Comparison of ENCODE assay signal across 15 cellular contexts in genomic region chr21:31346256-31346821, GRCh38.
"Had no signal": no experiment of that assay in that cellular context is flagged by ENCODE, and none has a peak within 500 bp of the region (broad histone marks: within the 10 kb centered on the region; RNA-seq: fewer than 3 reads in every experiment).

No MANE protein-coding gene starts in this region.

- H3K9me3 Mint-ChIP-seq: memory B cell, natural killer cell had no signal

- ATAC-seq: foreskin keratinocyte, left lung, natural killer cell, right lobe of liver had no signal

- H3K9me3 ChIP-seq: esophagus muscularis mucosa, left lung, prostate gland, right lobe of liver, spleen, stomach, thoracic aorta, uterus had no signal

- H3K36me3 Mint-ChIP-seq: activated naive CD4-positive, alpha-beta T cell treated with anti-CD3 and anti-CD28 coated beads, Interleukin-2, amount 50 U/mL, for 24 hours; natural killer cell had no signal

- H3K36me3 ChIP-seq: esophagus muscularis mucosa, left lung, prostate gland, right lobe of liver, spleen, stomach, thoracic aorta, uterus had no signal

- H3K27me3 ChIP-seq: foreskin keratinocyte, right lobe of liver, uterus had no signal

- H3K27ac ChIP-seq: esophagus muscularis mucosa, foreskin keratinocyte, left lung, prostate gland, right lobe of liver, spleen, stomach, thoracic aorta, uterus had no signal

- H3K4me3 ChIP-seq: esophagus muscularis mucosa, left lung, prostate gland, right lobe of liver, spleen, stomach, thoracic aorta, uterus had no signal

- H3K4me3 Mint-ChIP-seq: activated naive CD4-positive, alpha-beta T cell treated with anti-CD3 and anti-CD28 coated beads, Interleukin-2, amount 50 U/mL, for 24 hours; memory B cell; natural killer cell had no signal

- DNase-seq: activated CD8-positive, alpha-beta memory T cell treated with anti-CD3 and anti-CD28 coated beads, Interleukin-2, amount 50 U/mL, for 4 hours; amniotic stem cell; foreskin keratinocyte; left lung; natural killer cell; occipital lobe; right lobe of liver; spleen; stomach; uterus had no signal

- H3K27ac Mint-ChIP-seq: activated naive CD4-positive, alpha-beta T cell treated with anti-CD3 and anti-CD28 coated beads, Interleukin-2, amount 50 U/mL, for 24 hours; memory B cell; natural killer cell had no signal

- H3K4me1 ChIP-seq: prostate gland, uterus had no signal
